Comparison of ENCODE assay signal across 9 cellular contexts in the genomic region with DNA sequence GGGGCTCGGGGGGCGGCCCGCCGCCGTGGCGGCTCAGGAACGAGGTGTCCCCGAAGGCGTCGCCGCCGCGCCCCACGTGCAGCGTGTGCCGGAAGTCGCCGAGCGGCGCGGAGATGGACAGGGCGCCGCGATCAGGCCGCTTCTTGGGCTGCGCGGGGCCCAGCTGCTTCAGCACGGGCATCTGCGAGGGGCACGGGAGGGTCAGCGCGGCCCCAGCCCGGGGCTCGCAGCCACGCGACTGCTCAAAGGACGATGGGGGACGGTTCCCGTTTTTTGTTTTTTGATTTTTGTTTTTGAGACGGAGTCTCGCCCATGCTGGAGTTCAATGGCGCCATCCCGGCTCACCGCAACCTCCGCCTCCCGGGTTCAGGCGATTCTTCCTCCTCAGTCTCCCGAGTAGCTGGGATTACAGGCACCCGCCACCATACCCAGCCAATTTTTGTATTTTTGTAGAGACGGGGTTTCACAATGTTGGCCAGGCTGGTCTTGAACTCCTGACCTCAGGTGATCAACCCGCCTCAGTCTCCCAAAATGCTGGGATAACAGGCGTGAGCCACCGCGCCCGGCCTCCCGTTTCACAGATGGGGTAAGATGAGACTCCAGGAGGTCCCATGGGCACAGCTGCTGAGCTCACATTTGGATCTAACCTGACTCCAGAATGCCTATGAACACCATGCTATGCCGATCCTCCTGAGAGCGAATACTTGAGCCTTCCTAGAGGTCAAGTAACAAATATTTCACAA. TPM values are rescaled to one million over a fixed set of nuclear protein-coding genes. Genes with fewer than 3 reads are reported as not detected.
DNase-seq lines count a peak whose midpoint lies in the region; ATAC-seq and TF ChIP-seq lines count a peak whose summit lies in the region.
"Had no signal": no experiment of that assay in that cellular context is flagged by ENCODE, and none has a peak within 500 bp of the region (broad histone marks: within the 10 kb centered on the region; RNA-seq: fewer than 3 reads in every experiment).

No MANE protein-coding gene starts in this region.

- H3K9me3 Mint-ChIP-seq in WTC11, result no peaks in the 10 kb centered on the region

- H3K23ac ChIP-seq in mesenchymal stem cell (ENCODE audit: low read length in 2 of 2), result no peak overlapping the region

- H3K27ac ChIP-seq in C4-2B, result peak overlapping the region; percentile 100
- no peak overlapping the region for H3K27ac ChIP-seq in mesenchymal stem cell (ENCODE audit: low read length, poor library complexity, severe bottlenecking)

- H3K4me1 Mint-ChIP-seq in WTC11, result peaks cover 20% of the 10 kb centered on the region

- peaks cover 4% of the 10 kb centered on the region for H3K79me1 ChIP-seq in mesenchymal stem cell (replicated peaks; ENCODE audit: low read length, poor library complexity, severe bottlenecking)

- ATAC-seq in WTC11, result no peak

- H3K4me3 Mint-ChIP-seq in WTC11, result peak overlapping the region; percentile 62

- H3K4me2 ChIP-seq in mesenchymal stem cell (ENCODE audit: low read length, poor library complexity, severe bottlenecking), result no peak overlapping the region

- peak overlapping the region; percentile 58 for H4K91ac ChIP-seq in mesenchymal stem cell (ENCODE audit: low read length)

- CTCF ChIA-PET in WTC11 (lab: Charles Lee), result interaction anchor here (0.6 kb wide), 2 partner anchors 7 to 83 kb away, joined by 4 read pairs; partner anchors contain the start of gene CDC42EP5

- DNase-seq in WTC11 (ENCODE audit: low spot score) (no peak), mesenchymal stem cell (no peak), NCI-H524 (lab: John Stamatoyannopoulos, UW) (no peak), cerebellar nuclear complex (lab: John Stamatoyannopoulos, UW) (no peak)
- DNase-seq in stimulated activated CD4-positive, alpha-beta T cell treated with anti-CD3 and anti-CD28 coated beads, Interleukin-12 subunit alpha, Interleukin-12 subunit beta, amount 100 ng/mL, for 4 hours, result no peak
- DNase-seq: NCI-H1417 treated with DMSO at 0.1 percent for 48 hours had no signal

- no peak overlapping the region for H2BK120ac ChIP-seq in mesenchymal stem cell (ENCODE audit: low read depth, low read length)

- peak overlapping the region in 1 of 2 experiments; percentile 55 for H2BK12ac ChIP-seq in mesenchymal stem cell (ENCODE audit: low read length in 2 of 2)

- peaks cover 19 to 31% of the 10 kb centered on the region in 2 experiments for H3K36me3 ChIP-seq in mesenchymal stem cell (ENCODE audit: control insufficient read depth in 1 of 2, insufficient read depth in 2 of 2, low read depth in 1 of 2, low read length in 2 of 2)

- no peak overlapping the region for H2BK5ac ChIP-seq in mesenchymal stem cell (ENCODE audit: low read depth, low read length, poor library complexity, severe bottlenecking)

- peaks cover 3% of the 10 kb centered on the region; the same call in 1 of the 2 replicates for H3K36me3 Mint-ChIP-seq in WTC11

- H3K4me3 ChIP-seq in mesenchymal stem cell (ENCODE audit: insufficient read depth in 1 of 2, low read depth in 1 of 2, low read length in 2 of 2), result no peak overlapping the region

- POLR2A ChIA-PET in WTC11 (lab: Charles Lee), result no interaction called here

- H3K4ac ChIP-seq in mesenchymal stem cell (ENCODE audit: low read depth in 1 of 2, low read length in 2 of 2), result no peak overlapping the region

- H4K8ac ChIP-seq in mesenchymal stem cell (ENCODE audit: low read length), result peak overlapping the region; percentile 88

- H2AK5ac ChIP-seq in mesenchymal stem cell (ENCODE audit: low read length, severe bottlenecking), result no peak overlapping the region

- no peak overlapping the region for H3K18ac ChIP-seq in mesenchymal stem cell (ENCODE audit: low read depth in 1 of 2, low read length in 2 of 2)

- H3K9ac ChIP-seq in mesenchymal stem cell (ENCODE audit: low read length), result no peak overlapping the region

- WGBS in mesenchymal stem cell, result 90% methylated on average over 55 of the region's 58 CpGs

- H3K27me3 ChIP-seq in mesenchymal stem cell (ENCODE audit: control insufficient read depth in 1 of 2, insufficient read depth in 1 of 2, low read length in 2 of 2), result peaks cover 1 to 11% of the 10 kb centered on the region in 2 experiments

- no peak overlapping the region for H2AFZ ChIP-seq in mesenchymal stem cell (ENCODE audit: low read depth, low read length)

- H3K4me1 ChIP-seq in mesenchymal stem cell (ENCODE audit: control insufficient read depth, insufficient read depth, low read depth, low read length), result peaks cover 32% of the 10 kb centered on the region

- H3K27ac Mint-ChIP-seq in WTC11, result no peak overlapping the region

- H2BK15ac ChIP-seq in mesenchymal stem cell (ENCODE audit: low read depth, poor library complexity, severe bottlenecking), result no peak overlapping the region

- no peak overlapping the region for H3K14ac ChIP-seq in mesenchymal stem cell (ENCODE audit: low read length in 2 of 2)

- H3K27me3 Mint-ChIP-seq in WTC11 (ENCODE audit: low read depth), result peaks cover 45% of the 10 kb centered on the region

- H3K9me3 ChIP-seq in mesenchymal stem cell (ENCODE audit: control insufficient read depth, low read length), result no peaks in the 10 kb centered on the region

- TF ChIP-seq CTCF in C4-2B (conservative IDR thresholded peaks at IDR 0.05) (no peak), WTC11 (IDR thresholded peaks at IDR 0.05) (no peak)

TF ChIP-seq in WTC11, 78 proteins besides CTCF, POLR2A, EP300 and RAD21:
- TF ChIP-seq GRHL2 (CRISPR knock-in tag; IDR thresholded peaks at IDR 0.05; ENCODE audit: insufficient replicate concordance, severe bottlenecking) (no peak), ZMAT4 (CRISPR knock-in tag; IDR thresholded peaks at IDR 0.05) (no peak), USF2 (CRISPR knock-in tag; IDR thresholded peaks at IDR 0.05) (no peak), ETV6 (CRISPR knock-in tag; IDR thresholded peaks at IDR 0.05) (no peak), MAX (CRISPR knock-in tag; IDR thresholded peaks at IDR 0.05) (peak; percentile 6; the same call in 1 of the 2 replicates)

RNA-seq across cellular contexts. Expression of gene LENG9, which starts 2.0 kb away (rescaled TPM):
- 6.1 to 7.5 TPM (median 6.9 TPM) in 3 replicates for total RNA-seq in WTC11 (2021)
- polyA plus RNA-seq in mesenchymal stem cell (2013, experiment 1 of 2), result 2.7 TPM
- 2.4 TPM for polyA plus RNA-seq in mesenchymal stem cell (2013, experiment 2 of 2)

RNA-seq across cellular contexts. Expression of gene CDC42EP5, which starts 7.6 kb away (rescaled TPM):
- 11.5 to 19.8 TPM (median 18.3 TPM) in 3 replicates for total RNA-seq in WTC11 (2021)
- polyA plus RNA-seq in mesenchymal stem cell (2013, experiment 1 of 2), result 85.0 TPM
- polyA plus RNA-seq in mesenchymal stem cell (2013, experiment 2 of 2), result 94.3 TPM

RNA-seq across cellular contexts. Expression of gene LENG8, which starts 16.5 kb away (rescaled TPM):
- total RNA-seq in WTC11 (2021), result 175 to 187 TPM (median 187 TPM) in 3 replicates
- 130 TPM for polyA plus RNA-seq in mesenchymal stem cell (2013, experiment 1 of 2)
- 111 TPM for polyA plus RNA-seq in mesenchymal stem cell (2013, experiment 2 of 2)

RNA-seq across cellular contexts. Expression of gene LAIR2, which starts 37.1 kb away (rescaled TPM):
- total RNA-seq in WTC11 (2021), result not detected in 3 replicates
- polyA plus RNA-seq in mesenchymal stem cell (2013, experiment 1 of 2), result not detected
- polyA plus RNA-seq in mesenchymal stem cell (2013, experiment 2 of 2), result not detected
- total RNA-seq: dermis blood vessel endothelial cell, left lobe of liver had no signal

RNA-seq across cellular contexts. Expression of gene TTYH1, which starts 50.3 kb away (rescaled TPM):
- total RNA-seq in WTC11 (2021), result 35.9 to 38.2 TPM (median 37.1 TPM) in 3 replicates
- polyA plus RNA-seq in mesenchymal stem cell (2013, experiment 1 of 2), result 0.04 TPM
- polyA plus RNA-seq in mesenchymal stem cell (2013, experiment 2 of 2), result not detected
- total RNA-seq: dermis blood vessel endothelial cell had no signal
